In the genomic region with DNA sequence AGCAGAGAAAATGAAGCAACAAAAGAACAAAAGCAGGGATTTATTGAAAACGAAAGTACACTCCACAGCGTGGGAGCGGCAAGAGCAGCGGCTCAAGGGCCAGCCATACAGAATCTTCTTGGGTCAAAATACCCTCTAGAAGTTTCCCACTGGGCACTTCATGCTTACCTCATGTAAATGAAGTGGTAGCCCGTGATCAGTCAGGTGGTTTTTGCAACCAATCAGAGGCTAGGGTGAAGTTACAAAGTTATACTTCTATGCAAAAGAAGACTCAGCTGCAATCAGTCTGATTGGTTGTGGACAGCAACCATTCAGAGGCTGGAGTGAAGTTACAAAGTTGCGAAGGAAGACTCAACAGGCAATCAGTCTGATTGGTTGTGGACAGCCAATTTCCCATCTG, we compare ENCODE assay signal across 8 cellular contexts. TPM values are rescaled to one million over a fixed set of nuclear protein-coding genes. Genes with fewer than 3 reads are reported as not detected.
DNase-seq lines count a peak whose midpoint lies in the region; ATAC-seq, FAIRE-seq and TF ChIP-seq lines count a peak whose summit lies in the region.

No MANE protein-coding gene starts in this region.

- no peaks in the 10 kb centered on the region for H3K27me3 Mint-ChIP-seq in T-helper 2 cell treated with Interferon-gamma antibody and Interleukin-4, amounts not matched to agents 5 μg/mL and 100 μg/mL, for 36 hours (ENCODE audit: low read depth)
- peaks cover 0 to 12% (median 4%) of the 10 kb centered on the region in 5 donors for H3K27me3 Mint-ChIP-seq in naive thymus-derived CD4-positive, alpha-beta T cell

- no peaks in the 10 kb centered on the region for H3K36me3 ChIP-seq in BLaER1 treated with 17β-estradiol and CSF1 and Interleukin-3, amounts not matched to agents 10 nM and 100 nM
- H3K36me3 ChIP-seq in endothelial cell of umbilical vein (ENCODE audit: control insufficient read depth in 2 of 2, extremely low read depth in 1 of 2, insufficient read depth in 2 of 2, low read length in 2 of 2), result no peaks in the 10 kb centered on the region
- no peaks in the 10 kb centered on the region for H3K36me3 ChIP-seq in naive thymus-derived CD4-positive, alpha-beta T cell (ENCODE audit: control insufficient read depth in 2 of 3, insufficient read depth in 3 of 3, low read length in 3 of 3)

- TF ChIP-seq CTCF in endothelial cell of umbilical vein (IDR thresholded peaks at IDR 0.05; ENCODE audit: extremely low read depth in 1 of 2, insufficient read depth in 1 of 2, low read depth in 1 of 2, low read length in 2 of 2), result no peak

- H3K4me1 Mint-ChIP-seq in T-helper 2 cell treated with Interferon-gamma antibody and Interleukin-4, amounts not matched to agents 5 μg/mL and 100 μg/mL, for 36 hours (ENCODE audit: low read depth), result peaks cover 5% of the 10 kb centered on the region
- peaks cover 4 to 10% (median 7%) of the 10 kb centered on the region in 7 donors for H3K4me1 Mint-ChIP-seq in naive thymus-derived CD4-positive, alpha-beta T cell

- TF ChIP-seq POLR2A in endothelial cell of umbilical vein (IDR thresholded peaks at IDR 0.05; ENCODE audit: low read depth, low read length), result no peak

- dilution Hi-C loops in endothelial cell of umbilical vein (cut with MboI; ENCODE audit: extremely low pct_ligation_motif_present, low sequenced_read_pairs), result no loop called here

- peaks cover 5 to 16% (median 13%) of the 10 kb centered on the region in 10 experiments; a peak in 15 of 20 replicates for H3K4me1 ChIP-seq in BLaER1 treated with 17β-estradiol and CSF1 and Interleukin-3, amounts not matched to agents 10 nM and 100 nM
- H3K4me1 ChIP-seq in endothelial cell of umbilical vein (ENCODE audit: control insufficient read depth, extremely low read depth, insufficient read depth, low read length), result peaks cover 3% of the 10 kb centered on the region
- H3K4me1 ChIP-seq in naive thymus-derived CD4-positive, alpha-beta T cell (ENCODE audit: control insufficient read depth in 2 of 2, insufficient read depth in 2 of 2, low read length in 2 of 2), result peaks cover 0 to 3% of the 10 kb centered on the region in 2 donors

- H3K27me3 ChIP-seq in BLaER1 treated with 17β-estradiol and CSF1 and Interleukin-3, amounts not matched to agents 10 nM and 100 nM, result no peaks in the 10 kb centered on the region
- H3K27me3 ChIP-seq in endothelial cell of umbilical vein (ENCODE audit: control insufficient read depth in 2 of 2, insufficient read depth in 2 of 2, low read length in 2 of 2), result peaks cover 0 to 5% of the 10 kb centered on the region in 2 experiments
- H3K27me3 ChIP-seq in naive thymus-derived CD4-positive, alpha-beta T cell (ENCODE audit: control insufficient read depth in 2 of 2, insufficient read depth in 2 of 2, low read length in 2 of 2), result no peaks in the 10 kb centered on the region

- H3K27ac Mint-ChIP-seq in T-helper 2 cell treated with Interferon-gamma antibody and Interleukin-4, amounts not matched to agents 5 μg/mL and 100 μg/mL, for 36 hours, result no peak overlapping the region
- H3K27ac Mint-ChIP-seq in naive thymus-derived CD4-positive, alpha-beta T cell, result peak overlapping the region in 5 of 9 donors; percentile 13 to 74 (median 34)

- peak; percentile 86 for FAIRE-seq in endothelial cell of umbilical vein (lab: Jason Lieb, UNC)

- peak overlapping the region; percentile 71 for H3K4me3 Mint-ChIP-seq in T-helper 2 cell treated with Interferon-gamma antibody and Interleukin-4, amounts not matched to agents 5 μg/mL and 100 μg/mL, for 36 hours
- H3K4me3 Mint-ChIP-seq in naive thymus-derived CD4-positive, alpha-beta T cell, result peak overlapping the region; percentile 57 to 86 (median 80)

- intact Hi-C loops in endothelial cell of umbilical vein (cut with micrococcal nuclease), result no loop called here
- intact Hi-C loops in naive thymus-derived CD4-positive, alpha-beta T cell (cut with micrococcal nuclease), result loop anchor here in 1 of 2 donors (2.0 kb wide), 1 partner anchor 44 kb away; a partner anchor contains a TSS

- H2AFZ ChIP-seq in endothelial cell of umbilical vein (ENCODE audit: low read depth, low read length), result peak overlapping the region; percentile 25

- H3K9me3 Mint-ChIP-seq in T-helper 2 cell treated with Interferon-gamma antibody and Interleukin-4, amounts not matched to agents 5 μg/mL and 100 μg/mL, for 36 hours, result no peaks in the 10 kb centered on the region
- no peaks in the 10 kb centered on the region for H3K9me3 Mint-ChIP-seq in naive thymus-derived CD4-positive, alpha-beta T cell

- peak overlapping the region; percentile 31 to 61 (median 50); a peak in 18 of 22 replicates for H3K9ac ChIP-seq in BLaER1 treated with 17β-estradiol and CSF1 and Interleukin-3, amounts not matched to agents 10 nM and 100 nM
- peak overlapping the region; percentile 22 for H3K9ac ChIP-seq in endothelial cell of umbilical vein (replicated peaks; ENCODE audit: extremely low read depth, insufficient read depth, low read length)

- peak; percentile 81 for ATAC-seq in naive thymus-derived CD4-positive, alpha-beta T cell
- no peak for ATAC-seq in GM18517 (IDR thresholded peaks at IDR 0.05; ENCODE audit: unreplicated experiment)

- no peak for TF ChIP-seq EP300 in Ishikawa (IDR thresholded peaks at IDR 0.05; ENCODE audit: borderline replicate concordance)

- H3K4me2 ChIP-seq in BLaER1 treated with 17β-estradiol and CSF1 and Interleukin-3, amounts not matched to agents 10 nM and 100 nM, result peak overlapping the region; percentile 55 to 81 (median 73)
- peak overlapping the region; percentile 20 for H3K4me2 ChIP-seq in endothelial cell of umbilical vein (ENCODE audit: insufficient read depth, low read length)

- H3K4me3 ChIP-seq in BLaER1 treated with 17β-estradiol and CSF1 and Interleukin-3, amounts not matched to agents 10 nM and 100 nM, result peak overlapping the region; percentile 18 to 58 (median 42); a peak in 17 of 20 replicates
- H3K4me3 ChIP-seq in endothelial cell of umbilical vein (replicated peaks in 1 of 3; ENCODE audit: insufficient read depth in 1 of 3, low read depth in 1 of 3, low read length in 3 of 3), result peak overlapping the region in 2 of 3 experiments; percentile 13 to 14
- H3K4me3 ChIP-seq in naive thymus-derived CD4-positive, alpha-beta T cell (ENCODE audit: low read length), result peak overlapping the region; percentile 65

- H3K9me3 ChIP-seq in BLaER1 treated with 17β-estradiol and CSF1 and Interleukin-3, amounts not matched to agents 10 nM and 100 nM (replicated peaks in 1 of 11), result peaks cover 0 to 3% (median 1%) of the 10 kb centered on the region in 11 experiments; a peak in 5 of 22 replicates
- H3K9me3 ChIP-seq in endothelial cell of umbilical vein (replicated peaks; ENCODE audit: control insufficient read depth, insufficient read depth, low read length), result no peaks in the 10 kb centered on the region
- H3K9me3 ChIP-seq in naive thymus-derived CD4-positive, alpha-beta T cell (ENCODE audit: control insufficient read depth in 2 of 3, low read length in 3 of 3), result no peaks in the 10 kb centered on the region

- no TSS peak for BruUV-seq in endothelial cell of umbilical vein (replicated peaks; lab: Mats Ljungman, UMichigan)

- no peaks in the 10 kb centered on the region for H4K20me1 ChIP-seq in BLaER1 treated with 17β-estradiol and CSF1 and Interleukin-3, amounts not matched to agents 10 nM and 100 nM
- H4K20me1 ChIP-seq in endothelial cell of umbilical vein (replicated peaks; ENCODE audit: control insufficient read depth, extremely low read depth, insufficient read depth, low read length), result no peaks in the 10 kb centered on the region

- H3K27ac ChIP-seq in BLaER1 treated with 17β-estradiol and CSF1 and Interleukin-3, amounts not matched to agents 10 nM and 100 nM, result peak overlapping the region in 10 of 11 experiments; percentile 15 to 68 (median 52); a peak in 15 of 22 replicates
- no peak overlapping the region for H3K27ac ChIP-seq in endothelial cell of umbilical vein (ENCODE audit: insufficient read depth, low read depth, low read length)
- no peak overlapping the region for H3K27ac ChIP-seq in naive thymus-derived CD4-positive, alpha-beta T cell (ENCODE audit: low read depth, low read length)

- peak; percentile 8 for DNase-seq in T-helper 2 cell treated with Interferon-gamma antibody and Interleukin-4, amounts not matched to agents 5 μg/mL and 100 μg/mL, for 36 hours (ENCODE audit: low spot score)
- DNase-seq in endothelial cell of umbilical vein (ENCODE audit: low read depth, low spot score) (peak; percentile 60), HPDE6-E6E7 (ENCODE audit: extremely low spot score) (no peak)
- peak in 7 of 9 donors; percentile 30 to 54 (median 44) for DNase-seq in naive thymus-derived CD4-positive, alpha-beta T cell
- no peak for DNase-seq in stimulated activated CD4-positive, alpha-beta T cell treated with anti-CD3 and anti-CD28 coated beads, Interleukin-12 subunit alpha, Interleukin-12 subunit beta, amount 100 ng/mL, for 4 hours

- no peaks in the 10 kb centered on the region for H3K36me3 Mint-ChIP-seq in T-helper 2 cell treated with Interferon-gamma antibody and Interleukin-4, amounts not matched to agents 5 μg/mL and 100 μg/mL, for 36 hours (ENCODE audit: low read depth)
- no peaks in the 10 kb centered on the region for H3K36me3 Mint-ChIP-seq in naive thymus-derived CD4-positive, alpha-beta T cell

- POLR2A ChIA-PET in endothelial cell of umbilical vein (lab: Charles Lee), result no interaction called here
- POLR2A ChIA-PET in naive thymus-derived CD4-positive, alpha-beta T cell (lab: Charles Lee), result no interaction called here

- H3K79me2 ChIP-seq in endothelial cell of umbilical vein (ENCODE audit: control insufficient read depth, insufficient read depth, low read length), result no peaks in the 10 kb centered on the region

- TF ChIP-seq RAD21 in Ishikawa (IDR thresholded peaks at IDR 0.05; ENCODE audit: low read depth), result no peak

- H3K9me1 ChIP-seq in endothelial cell of umbilical vein (replicated peaks; ENCODE audit: control insufficient read depth, extremely low read depth, insufficient read depth, low read length), result no peaks in the 10 kb centered on the region

- CTCF ChIA-PET in endothelial cell of umbilical vein (lab: Charles Lee), result interaction anchor here (0.7 kb wide), 2 partner anchors 66 to 447 kb away, joined by 3 to 4 read pairs; no protein-coding TSS in a partner anchor
- CTCF ChIA-PET in naive thymus-derived CD4-positive, alpha-beta T cell (lab: Charles Lee), result no interaction called here

RNA-seq across cellular contexts. Expression of a gene that starts 37.8 kb away (rescaled TPM):
- total RNA-seq in endothelial cell of umbilical vein, result not detected in 2 replicates
- not detected in 2 replicates for polyA plus RNA-seq in endothelial cell of umbilical vein
- not detected in 2 replicates for polyA plus RNA-seq in endothelial cell of umbilical vein (2011; cell fraction: cytosol; rRNA removed)
- not detected in 2 replicates for polyA plus RNA-seq in endothelial cell of umbilical vein (2011; cell fraction: nucleus; rRNA removed)
- not detected in 2 replicates for polyA plus RNA-seq in endothelial cell of umbilical vein (2012)
- not detected in 2 replicates for polyA minus RNA-seq in endothelial cell of umbilical vein
- polyA minus RNA-seq in endothelial cell of umbilical vein (2011; cell fraction: cytosol; rRNA and poly(A)+ RNA removed), result not detected
- polyA minus RNA-seq in endothelial cell of umbilical vein (2011; cell fraction: nucleus; rRNA and poly(A)+ RNA removed), result not detected in 2 replicates
- total RNA-seq in naive thymus-derived CD4-positive, alpha-beta T cell, result not detected
- polyA plus RNA-seq in naive thymus-derived CD4-positive, alpha-beta T cell, result not detected

RNA-seq across cellular contexts. Expression of a gene that starts 43.2 kb away (rescaled TPM):
- 36.6 and 38.4 TPM in 2 replicates for total RNA-seq in endothelial cell of umbilical vein
- polyA plus RNA-seq in endothelial cell of umbilical vein, result 13.9 and 17.4 TPM in 2 replicates
- polyA plus RNA-seq in endothelial cell of umbilical vein (2011; cell fraction: cytosol; rRNA removed), result 16.1 and 17.3 TPM in 2 replicates
- polyA plus RNA-seq in endothelial cell of umbilical vein (2011; cell fraction: nucleus; rRNA removed), result 17.6 and 19.2 TPM in 2 replicates
- polyA plus RNA-seq in endothelial cell of umbilical vein (2012), result 11.3 and 12.6 TPM in 2 replicates
- 40.3 and 41.2 TPM in 2 replicates for polyA minus RNA-seq in endothelial cell of umbilical vein
- polyA minus RNA-seq in endothelial cell of umbilical vein (2011; cell fraction: cytosol; rRNA and poly(A)+ RNA removed), result 10.2 TPM
- polyA minus RNA-seq in endothelial cell of umbilical vein (2011; cell fraction: nucleus; rRNA and poly(A)+ RNA removed), result 29.7 and 32.8 TPM in 2 replicates
- 10 to 100 TPM; 20.5 to 39.4 (median 36.5) TPM for total RNA-seq in naive thymus-derived CD4-positive, alpha-beta T cell
- 1 to 10 TPM; 2.6 to 6.5 TPM for polyA plus RNA-seq in naive thymus-derived CD4-positive, alpha-beta T cell

Comparison
In these comparisons a context has a peak if more than half of its experiments do, and no peak if none do; other contexts are left out.
1. H3K27ac ChIP-seq: peak in BLaER1 treated with 17β-estradiol and CSF1 and Interleukin-3, amounts not matched to agents 10 nM and 100 nM (10 of 11); none in endothelial cell of umbilical vein (single experiment) and naive thymus-derived CD4-positive, alpha-beta T cell (single experiment).
2. H3K4me3 ChIP-seq: peak in every context shown above with its lines; median percentile 65 in naive thymus-derived CD4-positive, alpha-beta T cell; 42 in BLaER1 treated with 17β-estradiol and CSF1 and Interleukin-3, amounts not matched to agents 10 nM and 100 nM; 14 in endothelial cell of umbilical vein.
3. DNase-seq: peak in T-helper 2 cell treated with Interferon-gamma antibody and Interleukin-4, amounts not matched to agents 5 μg/mL and 100 μg/mL, for 36 hours (single experiment), endothelial cell of umbilical vein (single experiment) and naive thymus-derived CD4-positive, alpha-beta T cell (7 of 9); none in stimulated activated CD4-positive, alpha-beta T cell treated with anti-CD3 and anti-CD28 coated beads, Interleukin-12 subunit alpha, Interleukin-12 subunit beta, amount 100 ng/mL, for 4 hours (single experiment) and HPDE6-E6E7 (single experiment).